ENCODE assay signal across 8 cellular contexts in genomic region chr17:45098869-45099616, GRCh38. TPM values are rescaled to one million over a fixed set of nuclear protein-coding genes. Genes with fewer than 3 reads are reported as not detected.
DNase-seq lines count a peak whose midpoint lies in the region; ATAC-seq, FAIRE-seq and TF ChIP-seq lines count a peak whose summit lies in the region.

No MANE protein-coding gene starts in this region.

- peak overlapping the region; percentile 79 for H3K27ac ChIP-seq in temporal lobe (ENCODE audit: low read depth, low read length)

- H3K4me2 ChIP-seq in Loucy (ENCODE audit: low read depth, low read length, poor library complexity, severe bottlenecking), result no peak overlapping the region

- ATAC-seq in GM18519 (IDR thresholded peaks at IDR 0.05; ENCODE audit: low FRiP score, unreplicated experiment), result no peak

- H3K9me3 Mint-ChIP-seq in osteocyte (ENCODE audit: unreplicated experiment), result no peaks in the 10 kb centered on the region

- H2AFZ ChIP-seq in Loucy (ENCODE audit: low read length), result no peak overlapping the region

- H3K9ac ChIP-seq in Loucy (ENCODE audit: low read depth, low read length, poor library complexity, severe bottlenecking), result no peak overlapping the region

- H3K79me2 ChIP-seq in Loucy (ENCODE audit: insufficient read depth, low read length), result no peaks in the 10 kb centered on the region

- no peaks in the 10 kb centered on the region for H3K9me3 ChIP-seq in Loucy (ENCODE audit: insufficient read depth, low read depth, low read length)

- no peak for FAIRE-seq in frontal cortex (lab: Jason Lieb, UNC)

- H3K36me3 ChIP-seq in Loucy (ENCODE audit: insufficient read depth, low read length), result peaks cover 75% of the 10 kb centered on the region; the same call in 1 of the 2 replicates

- no peak overlapping the region for H3K4me3 Mint-ChIP-seq in osteocyte (ENCODE audit: unreplicated experiment)

- no peaks in the 10 kb centered on the region for H3F3A ChIP-seq in Loucy (ENCODE audit: low read depth)

- peaks cover 39% of the 10 kb centered on the region for H3K4me1 Mint-ChIP-seq in osteocyte (ENCODE audit: unreplicated experiment)

- H3K36me3 Mint-ChIP-seq in osteocyte (ENCODE audit: unreplicated experiment), result peaks cover 46% of the 10 kb centered on the region

- no peaks in the 10 kb centered on the region for H4K20me1 ChIP-seq in Loucy (ENCODE audit: insufficient read depth, low read length, poor library complexity, severe bottlenecking)

- peak overlapping the region; percentile 75 for H3K27ac Mint-ChIP-seq in osteocyte (ENCODE audit: unreplicated experiment)

- H3K4me3 ChIP-seq in Loucy (ENCODE audit: low read length, poor library complexity, severe bottlenecking), result no peak overlapping the region

- H3K9me2 ChIP-seq in Loucy (replicated peaks; ENCODE audit: low read depth, low read length), result no peaks in the 10 kb centered on the region

- TF ChIP-seq CTCF in Loucy (conservative IDR thresholded peaks at IDR 0.05; ENCODE audit: low read length) (peak; percentile 94), osteocyte (IDR thresholded peaks at IDR 0.05) (peak; percentile 93)

- H3K27me3 ChIP-seq in Loucy (ENCODE audit: insufficient read depth, low read length, poor library complexity, severe bottlenecking), result no peaks in the 10 kb centered on the region

- DNase-seq in DMS53 treated with DMSO at 0.1 percent for 48 hours (lab: John Stamatoyannopoulos, UW; ENCODE audit: unreplicated experiment) (peak; percentile 60), SHP77 treated with DMSO at 0.1 percent for 48 hours (lab: John Stamatoyannopoulos, UW) (peak; percentile 60), frontal cortex (ENCODE audit: low spot score in 2 of 2) (peak; percentile 62 to 87), osteocyte (ENCODE audit: extremely low spot score, unreplicated experiment) (peak; percentile 92)
- peak; percentile 16 to 72 (median 54) for DNase-seq in activated naive CD4-positive, alpha-beta T cell (lab: John Stamatoyannopoulos, UW)

- H3K27me3 Mint-ChIP-seq in osteocyte (ENCODE audit: unreplicated experiment), result no peaks in the 10 kb centered on the region

- no peaks in the 10 kb centered on the region for H3K4me1 ChIP-seq in Loucy (ENCODE audit: insufficient read depth, low read length, poor library complexity, severe bottlenecking)

RNA-seq across cellular contexts. Expression of gene PLCD3, which starts 33.3 kb away (rescaled TPM):
- total RNA-seq in frontal cortex (0.82 TPM), osteocyte (92.3 and 111 TPM in 2 replicates), temporal lobe (3.9 TPM)

RNA-seq across cellular contexts. Expression of gene ACBD4, which starts 36.4 kb away (rescaled TPM):
- total RNA-seq in frontal cortex, result 2.4 TPM
- total RNA-seq in osteocyte, result 8.1 and 10.6 TPM in 2 replicates
- 4.2 TPM for total RNA-seq in temporal lobe

RNA-seq across cellular contexts. Expression of gene NMT1, which starts 37.9 kb away (rescaled TPM):
- 29.3 TPM for total RNA-seq in frontal cortex
- 92.4 and 97.9 TPM in 2 replicates for total RNA-seq in osteocyte
- total RNA-seq in temporal lobe, result 26.8 TPM

RNA-seq across cellular contexts. Expression of gene DCAKD, which starts 47.6 kb away (rescaled TPM):
- 48.5 TPM for total RNA-seq in frontal cortex
- total RNA-seq in osteocyte, result 41.3 and 42.2 TPM in 2 replicates
- total RNA-seq in temporal lobe, result 36.4 TPM

RNA-seq across cellular contexts. Expression of gene HEXIM1, which starts 49.2 kb away (rescaled TPM):
- total RNA-seq in frontal cortex (8.6 TPM), osteocyte (42.0 and 44.5 TPM in 2 replicates), temporal lobe (8.1 TPM)

Comparison
In these comparisons a context has a peak if more than half of its experiments do, and no peak if none do; other contexts are left out.
1. RNA of gene PLCD3, which starts 33.3 kb away (total RNA-seq): 92.3 to 111 TPM in osteocyte; 3.9 TPM in temporal lobe (single experiment) and 0.82 TPM in frontal cortex (single experiment); every median in the first group is over 10 times any median in the second.
2. Peak in every context shown above with its lines, with median percentiles within 50 percentile points of each other: DNase-seq.